In genomic region chr14:23405516-23406025, GRCh38 we compare ENCODE assay signal across 30 cellular contexts. TPM values are rescaled to one million over a fixed set of nuclear protein-coding genes. Genes with fewer than 3 reads are reported as not detected.
"Had no signal": no experiment of that assay in that cellular context is flagged by ENCODE, and none has a peak within 500 bp of the region (broad histone marks: within the 10 kb centered on the region; RNA-seq: fewer than 3 reads in every experiment).

No MANE protein-coding gene starts in this region.

- H3K4me3 Mint-ChIP-seq: endodermal cell; natural killer cell; stimulated activated naive B cell treated with anti-CD40 and anti-IgM and Interleukin-4, amounts not matched to agents 10 μg/mL and 1 μg/mL and 100 μg/mL, for 72 hours; stimulated activated naive CD8-positive, alpha-beta T cell treated with anti-CD3 and anti-CD28 coated beads, Interleukin-15, Interleukin-2, amounts not matched to agents 100 ng/mL and 50 ng/mL, for 24 hours had no signal

- H3K9me3 ChIP-seq: gastroesophageal sphincter, left lung, lower lobe of right lung, neutrophil, spleen, thoracic aorta, transverse colon, upper lobe of right lung, uterus had no signal

- H3K9me3 Mint-ChIP-seq: endodermal cell; natural killer cell; stimulated activated naive B cell treated with anti-CD40 and anti-IgM and Interleukin-4, amounts not matched to agents 10 μg/mL and 1 μg/mL and 100 μg/mL, for 72 hours; stimulated activated naive CD8-positive, alpha-beta T cell treated with anti-CD3 and anti-CD28 coated beads, Interleukin-15, Interleukin-2, amounts not matched to agents 100 ng/mL and 50 ng/mL, for 24 hours had no signal

- H3K4me2 ChIP-seq: hepatocyte had no signal

- H3K27me3 ChIP-seq: hepatocyte, neutrophil, upper lobe of right lung, uterus had no signal

- H3K27ac Mint-ChIP-seq: endodermal cell; natural killer cell; progenitor cell of endocrine pancreas; stimulated activated naive B cell treated with anti-CD40 and anti-IgM and Interleukin-4, amounts not matched to agents 10 μg/mL and 1 μg/mL and 100 μg/mL, for 72 hours; stimulated activated naive CD8-positive, alpha-beta T cell treated with anti-CD3 and anti-CD28 coated beads, Interleukin-15, Interleukin-2, amounts not matched to agents 100 ng/mL and 50 ng/mL, for 24 hours had no signal

- H3K36me3 Mint-ChIP-seq: natural killer cell; stimulated activated naive B cell treated with anti-CD40 and anti-IgM and Interleukin-4, amounts not matched to agents 10 μg/mL and 1 μg/mL and 100 μg/mL, for 72 hours had no signal

- H3K4me1 Mint-ChIP-seq: endodermal cell, natural killer cell had no signal

- H3K27ac ChIP-seq: dorsolateral prefrontal cortex, epithelial cell of prostate, gastroesophageal sphincter, hepatocyte, left lung, lower lobe of right lung, neutrophil, parathyroid adenoma, skin epidermis, spleen, thoracic aorta, transverse colon, upper lobe of right lung, uterus had no signal

- H3K36me3 ChIP-seq: gastroesophageal sphincter, left lung, lower lobe of right lung, neutrophil, spleen, thoracic aorta, transverse colon, upper lobe of right lung, uterus had no signal

- ATAC-seq: esophagus mucosa, gastroesophageal sphincter, left lung, lower lobe of right lung, natural killer cell, upper lobe of right lung had no signal

- H3K9ac ChIP-seq: parathyroid adenoma had no signal

- H3K4me1 ChIP-seq: gastroesophageal sphincter, left lung, lower lobe of right lung, parathyroid adenoma, spleen, transverse colon, upper lobe of right lung, uterus had no signal

- H3K4me3 ChIP-seq: dorsolateral prefrontal cortex, gastroesophageal sphincter, hepatocyte, left lung, lower lobe of right lung, skin epidermis, spleen, thoracic aorta, transverse colon, upper lobe of right lung, uterus had no signal

- DNase-seq: central memory CD4-positive, alpha-beta T cell; dorsolateral prefrontal cortex; effector CD8-positive, alpha-beta T cell; endodermal cell; foreskin fibroblast; lower lobe of right lung; natural killer cell; spleen; stimulated activated CD4-positive, alpha-beta T cell treated with anti-CD3 and anti-CD28 coated beads, Interleukin-2, amount 100 ng/mL, for 48 hours; transverse colon; upper lobe of right lung; uterus had no signal

RNA-seq across cellular contexts. Expression of gene MYH6, which starts 2.5 kb away (rescaled TPM):
- total RNA-seq: endodermal cell, esophagus mucosa, gastroesophageal sphincter, hepatocyte, mesenteric fat pad, mononuclear cell, natural killer cell, omental fat pad, thoracic aorta had no signal
- polyA plus RNA-seq: neural cell had no signal

RNA-seq across cellular contexts. Expression of gene CMTM5, which starts 28.7 kb away (rescaled TPM):
- total RNA-seq: esophagus mucosa, hepatocyte, mesenteric fat pad, omental fat pad, progenitor cell of endocrine pancreas had no signal
- polyA plus RNA-seq: neural cell had no signal

RNA-seq across cellular contexts. Expression of gene MYH7, which starts 29.9 kb away (rescaled TPM):
- total RNA-seq: gastroesophageal sphincter, hepatocyte, mesenteric fat pad, mononuclear cell, natural killer cell, omental fat pad, progenitor cell of endocrine pancreas had no signal
- polyA plus RNA-seq: hepatocyte had no signal

RNA-seq across cellular contexts. Expression of gene IL25, which starts 33.0 kb away (rescaled TPM):
- total RNA-seq: cerebellum, endodermal cell, esophagus mucosa, gastroesophageal sphincter, hepatocyte, kidney, left lung, lower lobe of right lung, mesenteric fat pad, mononuclear cell, natural killer cell, omental fat pad, progenitor cell of endocrine pancreas, spleen, thoracic aorta, transverse colon, upper lobe of right lung, uterus had no signal
- polyA plus RNA-seq: hepatocyte, neural cell, spleen had no signal

RNA-seq across cellular contexts. Expression of gene EFS, which starts 40.6 kb away (rescaled TPM):
- total RNA-seq: mononuclear cell, natural killer cell had no signal
